Comparison of ENCODE assay signal across 9 cellular contexts in genomic region chr15:51828621-51829359, GRCh38. TPM values are rescaled to one million over a fixed set of nuclear protein-coding genes. Genes with fewer than 3 reads are reported as not detected.
DNase-seq lines count a peak whose midpoint lies in the region; ATAC-seq, FAIRE-seq and TF ChIP-seq lines count a peak whose summit lies in the region.
"Had no signal": no experiment of that assay in that cellular context is flagged by ENCODE, and none has a peak within 500 bp of the region (broad histone marks: within the 10 kb centered on the region; RNA-seq: fewer than 3 reads in every experiment).

No MANE protein-coding gene starts in this region.

- H4K20me1 ChIP-seq in GM12878 (ENCODE audit: control insufficient read depth, insufficient read depth), result no peaks in the 10 kb centered on the region

- no peak for TF ChIP-seq EP300 in GM12878 (IDR thresholded peaks at IDR 0.05; ENCODE audit: borderline replicate concordance in 1 of 2, control insufficient read depth in 1 of 2, low read depth in 2 of 2, low read length in 2 of 2)

- SMC1A ChIA-PET in GM12878 (lab: Charles Lee; ENCODE audit: uncharacterized antibody, unreplicated experiment), result no interaction called here

- no peak overlapping the region for H3K4me2 ChIP-seq in GM12878 (ENCODE audit: control insufficient read depth, insufficient read depth)

- H2AFZ ChIP-seq in GM12878 (ENCODE audit: control insufficient read depth, low read depth, low read length), result peak overlapping the region; percentile 57

- H3K9ac ChIP-seq in GM12878 (ENCODE audit: control insufficient read depth, insufficient read depth, low read length) (no peak overlapping the region), muscle layer of colon (ENCODE audit: low read length) (no peak overlapping the region)

- FAIRE-seq in HTR-8/SVneo (lab: Jason Lieb, UNC) (no peak), GM12878 (lab: Jason Lieb, UNC) (no peak)
- FAIRE-seq: colon had no signal

- H3K27me3 ChIP-seq in GM12878 (replicated peaks in 1 of 2; ENCODE audit: control insufficient read depth in 2 of 2, insufficient read depth in 2 of 2, low read length in 1 of 2), result no peaks in the 10 kb centered on the region
- H3K27me3 ChIP-seq in muscle layer of colon (ENCODE audit: control insufficient read depth in 1 of 2, insufficient read depth in 2 of 2, low read length in 2 of 2), result no peaks in the 10 kb centered on the region

- no peak for ATAC-seq in GM12878

- no peak for TF ChIP-seq POLR2A in GM12878 (IDR thresholded peaks at IDR 0.05; ENCODE audit: low read depth, low read length)

- H3K36me3 ChIP-seq in GM12878 (ENCODE audit: control insufficient read depth in 2 of 2, insufficient read depth in 2 of 2, low read length in 1 of 2), result no peaks in the 10 kb centered on the region
- no peaks in the 10 kb centered on the region for H3K36me3 ChIP-seq in muscle layer of colon (ENCODE audit: insufficient read depth, low read length)

- in situ Hi-C loops in GM12878 (cut with MboI), result no loop called here

- no TSS peak for BruUV-seq in GM12878 (replicated peaks; lab: Mats Ljungman, UMichigan)

- RAD21 ChIA-PET in GM12878 (lab: Charles Lee; ENCODE audit: unreplicated experiment), result no interaction called here

- no peak for TF ChIP-seq RAD21 in GM12878 (IDR thresholded peaks at IDR 0.05; ENCODE audit: insufficient read depth, low read depth, low read length)

- 35% methylated on average over 9 of the region's 9 CpGs for WGBS in GM12878 (ENCODE audit: insufficient coverage, insufficient replicate concordance, low lambda C conversion rate, missing lambda C conversion rate)

- H3K9me3 ChIP-seq in GM12878 (replicated peaks; ENCODE audit: control insufficient read depth, insufficient read depth, low read length) (no peaks in the 10 kb centered on the region), muscle layer of colon (ENCODE audit: low read length) (no peaks in the 10 kb centered on the region)

- no peak for TF ChIP-seq CTCF in GM12878 (IDR thresholded peaks at IDR 0.05 in 2 of 3, conservative IDR thresholded peaks at IDR 0.05 in 1 of 3; ENCODE audit: control insufficient read depth in 2 of 3, extremely low read depth in 1 of 3, insufficient read depth in 1 of 3, low read depth in 3 of 3, low read length in 3 of 3)

- peaks cover 44% of the 10 kb centered on the region for H3K79me2 ChIP-seq in GM12878 (ENCODE audit: control insufficient read depth, insufficient read depth, low read length)

- intact Hi-C loops in GM12878 (cut with micrococcal nuclease; ENCODE audit: unreplicated experiment), result no loop called here

- CTCF ChIA-PET in GM12878 (lab: Yijun Ruan, JAX), result interaction anchor here (0.7 to 1.5 kb wide), 3 partner anchors 12 to 60 kb away, joined by 3 read pairs; no protein-coding TSS in a partner anchor

- no peaks in the 10 kb centered on the region for H3K4me1 ChIP-seq in GM12878 (ENCODE audit: control insufficient read depth, insufficient read depth, low read length)
- peaks cover 18% of the 10 kb centered on the region for H3K4me1 ChIP-seq in muscle layer of colon (ENCODE audit: insufficient read depth, low read length)

- no peak overlapping the region for H3K27ac ChIP-seq in GM12878 (ENCODE audit: control insufficient read depth, insufficient read depth)
- no peak overlapping the region for H3K27ac ChIP-seq in muscle layer of colon (ENCODE audit: low read depth, low read length)

- H3K4me3 ChIP-seq in GM12878 (no peak overlapping the region), muscle layer of colon (ENCODE audit: low read depth in 1 of 2, low read length in 2 of 2) (peak overlapping the region; percentile 12 to 72)

- POLR2A ChIA-PET in GM12878 (lab: Charles Lee), result interaction anchor here (0.7 to 2.3 kb wide), 2 partner anchors 13 to 25 kb away, joined by 3 to 5 read pairs; no protein-coding TSS in a partner anchor

- DNase-seq in AG20443 (ENCODE audit: low spot score) (peak; percentile 48), HTR-8/SVneo (ENCODE audit: insufficient read length, low spot score) (peak; percentile 36), GM12878 (ENCODE audit: low read depth, low spot score) (no peak), NCI-H2107 treated with DMSO at 0.1 percent for 48 hours (lab: John Stamatoyannopoulos, UW; ENCODE audit: unreplicated experiment) (no peak), AG08395 (ENCODE audit: low spot score) (no peak), nucleus accumbens (lab: John Stamatoyannopoulos, UW) (no peak), globus pallidus (ENCODE audit: low spot score) (no peak)

TF ChIP-seq in GM12878, 131 proteins besides CTCF, POLR2A, EP300 and RAD21 (continues in another document):
- TF ChIP-seq PAX8 (IDR thresholded peaks at IDR 0.05) (no peak), ZBED1 (IDR thresholded peaks at IDR 0.05; ENCODE audit: borderline replicate concordance) (no peak), ZBTB40 (IDR thresholded peaks at IDR 0.05; ENCODE audit: borderline replicate concordance) (no peak), NR2C1 (IDR thresholded peaks at IDR 0.05) (no peak), PAX5 (IDR thresholded peaks at IDR 0.05; ENCODE audit: borderline replicate concordance, low read depth, low read length) (no peak), DPF2 (IDR thresholded peaks at IDR 0.05) (no peak), NBN (IDR thresholded peaks at IDR 0.05) (no peak), ZSCAN29 (IDR thresholded peaks at IDR 0.05) (no peak), SUZ12 (IDR thresholded peaks at IDR 0.05; ENCODE audit: unreplicated experiment) (no peak), CHD4 (IDR thresholded peaks at IDR 0.05) (no peak), CBX3 (IDR thresholded peaks at IDR 0.05; ENCODE audit: borderline replicate concordance, low read depth) (no peak), ATF7 (IDR thresholded peaks at IDR 0.05; ENCODE audit: low read depth) (no peak)
- TF ChIP-seq, protein P1, sequence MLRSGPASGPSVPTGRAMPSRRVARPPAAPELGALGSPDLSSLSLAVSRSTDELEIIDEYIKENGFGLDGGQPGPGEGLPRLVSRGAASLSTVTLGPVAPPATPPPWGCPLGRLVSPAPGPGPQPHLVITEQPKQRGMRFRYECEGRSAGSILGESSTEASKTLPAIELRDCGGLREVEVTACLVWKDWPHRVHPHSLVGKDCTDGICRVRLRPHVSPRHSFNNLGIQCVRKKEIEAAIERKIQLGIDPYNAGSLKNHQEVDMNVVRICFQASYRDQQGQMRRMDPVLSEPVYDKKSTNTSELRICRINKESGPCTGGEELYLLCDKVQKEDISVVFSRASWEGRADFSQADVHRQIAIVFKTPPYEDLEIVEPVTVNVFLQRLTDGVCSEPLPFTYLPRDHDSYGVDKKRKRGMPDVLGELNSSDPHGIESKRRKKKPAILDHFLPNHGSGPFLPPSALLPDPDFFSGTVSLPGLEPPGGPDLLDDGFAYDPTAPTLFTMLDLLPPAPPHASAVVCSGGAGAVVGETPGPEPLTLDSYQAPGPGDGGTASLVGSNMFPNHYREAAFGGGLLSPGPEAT (IDR thresholded peaks at IDR 0.05; ENCODE audit: low read depth), result no peak

RNA-seq across cellular contexts. Expression of gene TMOD3, which starts 0.7 kb away (rescaled TPM):
- 39.9 and 41.0 TPM in 2 replicates for total RNA-seq in GM12878 (2013; cell fraction: nucleolus; rRNA removed)
- total RNA-seq in GM12878 (2014; rRNA removed) (21.6 and 27.1 TPM in 2 replicates), GM12878 (2014; rRNA removed; fragmentation: Illumina TruSeq; extraction: Trizol) (32.8 and 34.6 TPM in 2 replicates), GM12878 (2021) (32.2 and 32.6 TPM in 2 replicates)
- polyA plus RNA-seq in GM12878 (2011; ENCODE audit: low read depth), result 7.2 TPM
- polyA plus RNA-seq in GM12878 (2011; rRNA removed) (19.4 and 34.8 TPM in 2 replicates), GM12878 (2014; fragmentation: Illumina TruSeq; extraction: Trizol) (23.4 and 24.6 TPM in 2 replicates), GM12878 (2014; fragmentation: Nextera tagmentation; extraction: Ambion mirVana) (1 to 10 TPM; 5.2 to 7.5 TPM), GM12878 (2014; rRNA removed) (16.7 and 20.1 TPM in 2 replicates), GM12878 (2016; fragmentation: Nextera tagmentation; extraction: Ambion mirVana) (10 to 100 TPM; 35.7 to 39.4 TPM)
- 6.3 and 7.8 TPM in 2 replicates for polyA plus RNA-seq in GM12878 (2011; cell fraction: cytosol; rRNA removed)
- 11.2 and 11.4 TPM in 2 replicates for polyA plus RNA-seq in GM12878 (2011; cell fraction: nucleus; rRNA removed)
- 10.8 and 13.7 TPM in 2 replicates for polyA plus RNA-seq in GM12878 (2012)
- polyA minus RNA-seq in GM12878 (2011; rRNA and poly(A)+ RNA removed), result 11.6 and 17.8 TPM in 2 replicates
- polyA minus RNA-seq in GM12878 (2011; cell fraction: cytosol; rRNA and poly(A)+ RNA removed), result 7.9 and 10.6 TPM in 2 replicates
- polyA minus RNA-seq in GM12878 (2011; cell fraction: nucleus; rRNA and poly(A)+ RNA removed), result 8.3 and 20.8 TPM in 2 replicates

Comparison
In these comparisons a context has a peak if more than half of its experiments do, and no peak if none do; other contexts are left out.
1. DNase-seq: peak in AG20443 (single experiment) and HTR-8/SVneo (single experiment); none in GM12878 (single experiment), NCI-H2107 treated with DMSO at 0.1 percent for 48 hours (single experiment), AG08395 (single experiment), nucleus accumbens (0 of 56) and globus pallidus (single experiment).